Comparison of ENCODE assay signal across 12 cellular contexts in genomic region chr10:26214538-26215461, GRCh38. TPM values are rescaled to one million over a fixed set of nuclear protein-coding genes. Genes with fewer than 3 reads are reported as not detected.
DNase-seq lines count a peak whose midpoint lies in the region; ATAC-seq lines count a peak whose summit lies in the region.
"Had no signal": no experiment of that assay in that cellular context is flagged by ENCODE, and none has a peak within 500 bp of the region (broad histone marks: within the 10 kb centered on the region; RNA-seq: fewer than 3 reads in every experiment).

No MANE protein-coding gene starts in this region.

- H3K4me1 Mint-ChIP-seq in activated naive CD4-positive, alpha-beta T cell treated with anti-CD3 and anti-CD28 coated beads, Interleukin-2, amount 50 U/mL, for 24 hours, result peaks cover 28% of the 10 kb centered on the region
- peaks cover 9% of the 10 kb centered on the region for H3K4me1 Mint-ChIP-seq in T-helper 17 cell

- no peaks in the 10 kb centered on the region for H3K9me3 Mint-ChIP-seq in activated naive CD4-positive, alpha-beta T cell treated with anti-CD3 and anti-CD28 coated beads, Interleukin-2, amount 50 U/mL, for 24 hours

- peak overlapping the region; percentile 76 for H3K4me3 Mint-ChIP-seq in activated naive CD4-positive, alpha-beta T cell treated with anti-CD3 and anti-CD28 coated beads, Interleukin-2, amount 50 U/mL, for 24 hours
- peak overlapping the region; percentile 81 for H3K4me3 Mint-ChIP-seq in T-helper 17 cell

- peaks cover 100% of the 10 kb centered on the region for H3K27me3 ChIP-seq in iPS-18a (ENCODE audit: control insufficient read depth, insufficient read depth, low read length)

- no peak for ATAC-seq in T-helper 17 cell
- ATAC-seq: activated CD4-positive, CD25-positive, alpha-beta regulatory T cell treated with anti-CD3 and anti-CD28 coated beads, Interleukin-2, amount 50 U/mL, for 24 hours; Right ventricle myocardium inferior had no signal

- H3K27ac ChIP-seq in iPS-18a (ENCODE audit: low read length), result no peak overlapping the region
- peak overlapping the region; percentile 2 for H3K27ac ChIP-seq in temporal lobe (ENCODE audit: low read depth, low read length)
- H3K27ac ChIP-seq: C4-2B had no signal

- H3K27me3 Mint-ChIP-seq in activated naive CD4-positive, alpha-beta T cell treated with anti-CD3 and anti-CD28 coated beads, Interleukin-2, amount 50 U/mL, for 24 hours, result peaks cover 50% of the 10 kb centered on the region
- H3K27me3 Mint-ChIP-seq in T-helper 17 cell, result peaks cover 70% of the 10 kb centered on the region

- H3K9me3 ChIP-seq in T-helper 17 cell (ENCODE audit: control insufficient read depth, low read length, poor library complexity, severe bottlenecking), result no peaks in the 10 kb centered on the region
- H3K9me3 ChIP-seq in iPS-18a (ENCODE audit: control insufficient read depth, low read depth, low read length), result no peaks in the 10 kb centered on the region

- H3K36me3 ChIP-seq in iPS-18a (ENCODE audit: control insufficient read depth, low read depth, low read length), result no peaks in the 10 kb centered on the region

- H3K36me3 Mint-ChIP-seq in activated naive CD4-positive, alpha-beta T cell treated with anti-CD3 and anti-CD28 coated beads, Interleukin-2, amount 50 U/mL, for 24 hours, result no peaks in the 10 kb centered on the region
- H3K36me3 Mint-ChIP-seq in T-helper 17 cell (ENCODE audit: low read depth), result peaks cover 8% of the 10 kb centered on the region

- H3K27ac Mint-ChIP-seq in activated naive CD4-positive, alpha-beta T cell treated with anti-CD3 and anti-CD28 coated beads, Interleukin-2, amount 50 U/mL, for 24 hours, result no peak overlapping the region
- H3K27ac Mint-ChIP-seq in T-helper 17 cell, result no peak overlapping the region

- no peak overlapping the region for H3K9ac ChIP-seq in iPS-18a (ENCODE audit: low read length)

- H3K4me1 ChIP-seq in iPS-18a (ENCODE audit: control insufficient read depth, low read depth, low read length), result peaks cover 45% of the 10 kb centered on the region

- no peak for DNase-seq in activated naive CD4-positive, alpha-beta T cell treated with anti-CD3 and anti-CD28 coated beads, Interleukin-2, amount 50 U/mL, for 16 hours
- DNase-seq in T-helper 17 cell (no peak), HUDEP-2 (lab: John Stamatoyannopoulos, UW; ENCODE audit: unreplicated experiment in 76 of 76) (no peak), islet precursor cell (no peak), iPS-NIHi7 (ENCODE audit: extremely low spot score) (no peak)
- DNase-seq: effector memory CD4-positive, alpha-beta T cell had no signal

- H3K4me3 ChIP-seq in iPS-18a (ENCODE audit: low read length), result peak overlapping the region; percentile 60

RNA-seq across cellular contexts. Expression of gene GAD2, which starts 1.8 kb away (rescaled TPM):
- total RNA-seq in T-helper 17 cell (not detected), temporal lobe (19.2 TPM)
- total RNA-seq: Right ventricle myocardium inferior had no signal

Comparison
In these comparisons a context has a peak if more than half of its experiments do, and no peak if none do; other contexts are left out.
1. RNA of gene GAD2, which starts 1.8 kb away (total RNA-seq): 19.2 TPM in temporal lobe (single experiment); not detected in T-helper 17 cell; every median in the first group is over 10 times any median in the second.